In the genomic region with DNA sequence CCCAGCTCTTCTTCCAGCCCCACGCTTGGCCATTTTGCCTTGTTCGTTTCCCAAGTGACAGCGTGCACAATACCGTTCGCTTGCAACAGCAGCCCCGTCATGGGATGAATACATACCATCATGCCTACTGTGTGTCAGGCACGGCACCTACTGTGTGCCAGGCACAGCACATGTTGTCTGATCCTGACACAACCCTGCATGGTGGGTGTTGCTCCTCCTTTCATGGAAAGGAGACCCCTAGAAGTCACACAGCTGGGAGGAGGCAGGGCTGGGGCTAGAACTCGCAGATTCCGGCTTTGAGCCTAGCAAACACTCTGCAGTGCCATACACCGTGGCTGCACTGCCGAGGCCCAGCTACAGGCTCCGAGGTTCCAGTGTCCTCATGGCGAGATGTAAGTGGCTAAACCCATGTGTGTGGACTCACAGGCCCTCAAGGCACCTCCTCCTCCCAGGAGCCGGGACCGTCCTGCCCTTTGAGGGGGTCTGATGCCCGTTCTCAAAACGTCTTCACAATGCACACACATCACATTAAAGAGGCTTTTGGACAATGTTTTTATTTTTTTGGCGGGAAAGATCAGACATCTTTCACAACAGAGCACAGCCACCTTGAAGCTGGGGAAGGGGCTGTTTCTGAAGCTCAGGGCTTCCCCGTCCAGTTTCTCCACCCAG, we compare ENCODE assay signal across 14 cellular contexts.
DNase-seq lines count a peak whose midpoint lies in the region; ATAC-seq and TF ChIP-seq lines count a peak whose summit lies in the region.
"Had no signal": no experiment of that assay in that cellular context is flagged by ENCODE, and none has a peak within 500 bp of the region (broad histone marks: within the 10 kb centered on the region; RNA-seq: fewer than 3 reads in every experiment).

No MANE protein-coding gene starts in this region.

- peak overlapping the region; percentile 94 for H3K27ac Mint-ChIP-seq in progenitor cell of endocrine pancreas
- H3K27ac Mint-ChIP-seq: activated CD4-positive, alpha-beta T cell treated with anti-CD3 and anti-CD28 coated beads, Interleukin-2, amount 10 ng/mL, durations not matched to agents 7 days and 5 days; activated T-cell treated with anti-CD3 and anti-CD28 coated beads, Interleukin-2, amount 50 U/mL, for 72 hours; CD4-positive, alpha-beta T cell; T-helper 2 cell treated with Interferon-gamma antibody and Interleukin-4, amounts not matched to agents 5 μg/mL and 100 μg/mL, for 36 hours had no signal

- peaks cover 3% of the 10 kb centered on the region for H3K27me3 Mint-ChIP-seq in progenitor cell of endocrine pancreas
- H3K27me3 Mint-ChIP-seq: activated CD4-positive, alpha-beta T cell treated with anti-CD3 and anti-CD28 coated beads, Interleukin-2, amount 10 ng/mL, durations not matched to agents 7 days and 5 days; CD4-positive, alpha-beta T cell had no signal

- H3K79me2 ChIP-seq in mammary epithelial cell (ENCODE audit: insufficient read depth, low read length) = no peaks in the 10 kb centered on the region

- no peaks in the 10 kb centered on the region for H3K36me3 Mint-ChIP-seq in progenitor cell of endocrine pancreas (ENCODE audit: insufficient read depth)

- no peaks in the 10 kb centered on the region for H3K27me3 ChIP-seq in breast epithelium
- H3K27me3 ChIP-seq in mammary epithelial cell (ENCODE audit: insufficient read depth, low read length) = no peaks in the 10 kb centered on the region
- no peaks in the 10 kb centered on the region for H3K27me3 ChIP-seq in right cardiac atrium (ENCODE audit: control insufficient read depth, insufficient read depth)
- no peaks in the 10 kb centered on the region for H3K27me3 ChIP-seq in gastrocnemius medialis

- H3K4me3 ChIP-seq in breast epithelium (no peak overlapping the region), mammary epithelial cell (replicated peaks in 1 of 3; ENCODE audit: insufficient read depth in 1 of 3, low read depth in 2 of 3, low read length in 3 of 3) (no peak overlapping the region), right cardiac atrium (ENCODE audit: low read length) (no peak overlapping the region), gastrocnemius medialis (no peak overlapping the region)

- no peak overlapping the region for H2AFZ ChIP-seq in mammary epithelial cell (ENCODE audit: low read depth, low read length)

- no TSS peak for BruUV-seq in mammary epithelial cell (replicated peaks; lab: Mats Ljungman, UMichigan)

- H3K4me3 Mint-ChIP-seq in progenitor cell of endocrine pancreas (ENCODE audit: low read depth) = no peak overlapping the region
- H3K4me3 Mint-ChIP-seq: activated CD4-positive, alpha-beta T cell treated with anti-CD3 and anti-CD28 coated beads, Interleukin-2, amount 10 ng/mL, durations not matched to agents 7 days and 5 days; activated T-cell treated with anti-CD3 and anti-CD28 coated beads, Interleukin-2, amount 50 U/mL, for 72 hours; CD4-positive, alpha-beta T cell; T-helper 2 cell treated with Interferon-gamma antibody and Interleukin-4, amounts not matched to agents 5 μg/mL and 100 μg/mL, for 36 hours had no signal

- H3K4me1 ChIP-seq in breast epithelium (no peaks in the 10 kb centered on the region), mammary epithelial cell (ENCODE audit: insufficient read depth, low read length) (peaks cover 28% of the 10 kb centered on the region), right cardiac atrium (ENCODE audit: control insufficient read depth, insufficient read depth, low read length) (peaks cover 28% of the 10 kb centered on the region), gastrocnemius medialis (peaks cover 19 to 29% of the 10 kb centered on the region in 2 donors)

- H3K36me3 ChIP-seq in breast epithelium = no peaks in the 10 kb centered on the region
- H3K36me3 ChIP-seq in mammary epithelial cell (ENCODE audit: insufficient read depth, low read length) = no peaks in the 10 kb centered on the region
- H3K36me3 ChIP-seq in gastrocnemius medialis = no peaks in the 10 kb centered on the region

- H3K9ac ChIP-seq in mammary epithelial cell (ENCODE audit: insufficient read depth, low read length) = no peak overlapping the region

- CTCF ChIA-PET in mammary epithelial cell (lab: Charles Lee; ENCODE audit: low non-redundant PET) = no interaction called here

- H3K27ac ChIP-seq in breast epithelium (peak overlapping the region; percentile 86 to 93), mammary epithelial cell (ENCODE audit: insufficient read depth, low read depth, low read length) (no peak overlapping the region), right cardiac atrium (ENCODE audit: low read length) (peak overlapping the region; percentile 69), gastrocnemius medialis (peak overlapping the region in 2 of 4 donors; percentile 26 to 33)

- TF ChIP-seq CTCF in breast epithelium (IDR thresholded peaks at IDR 0.05) (no peak), mammary epithelial cell (conservative IDR thresholded peaks at IDR 0.05 in 1 of 2, IDR thresholded peaks at IDR 0.05 in 1 of 2; ENCODE audit: extremely low read depth in 1 of 2, insufficient read depth in 1 of 2, low read depth in 1 of 2, low read length in 2 of 2) (no peak), progenitor cell of endocrine pancreas (IDR thresholded peaks at IDR 0.05; ENCODE audit: unreplicated experiment) (no peak), gastrocnemius medialis (IDR thresholded peaks at IDR 0.05 in 4 of 5, conservative IDR thresholded peaks at IDR 0.05 in 1 of 5) (no peak)

- TF ChIP-seq POLR2A in breast epithelium (IDR thresholded peaks at IDR 0.05) = no peak
- TF ChIP-seq POLR2A in gastrocnemius medialis (IDR thresholded peaks at IDR 0.05) = no peak

- WGBS in mammary epithelial cell (ENCODE audit: low coverage, missing lambda C conversion rate) = over 99% methylated on average over 18 of the region's 19 CpGs
- 76% methylated on average over 19 of the region's 19 CpGs for WGBS in right cardiac atrium

- ATAC-seq in right cardiac atrium (no peak), HG02588 (IDR thresholded peaks at IDR 0.05; ENCODE audit: unreplicated experiment) (no peak), gastrocnemius medialis (no peak)

- no peaks in the 10 kb centered on the region for H4K20me1 ChIP-seq in mammary epithelial cell (ENCODE audit: insufficient read depth, low read length)

- H3K9me3 Mint-ChIP-seq in progenitor cell of endocrine pancreas (ENCODE audit: low read depth) = no peaks in the 10 kb centered on the region
- H3K9me3 Mint-ChIP-seq: activated T-cell treated with anti-CD3 and anti-CD28 coated beads, Interleukin-2, amount 50 U/mL, for 72 hours; CD4-positive, alpha-beta T cell; T-helper 2 cell treated with Interferon-gamma antibody and Interleukin-4, amounts not matched to agents 5 μg/mL and 100 μg/mL, for 36 hours had no signal

- peaks cover 0 to 6% of the 10 kb centered on the region in 2 donors for H3K9me3 ChIP-seq in breast epithelium
- peaks cover 9% of the 10 kb centered on the region for H3K9me3 ChIP-seq in mammary epithelial cell (replicated peaks; ENCODE audit: insufficient read depth, low read length)
- H3K9me3 ChIP-seq in right cardiac atrium (ENCODE audit: control insufficient read depth, low read length) = no peaks in the 10 kb centered on the region
- H3K9me3 ChIP-seq in gastrocnemius medialis = peaks cover 0 to 3% (median 0%) of the 10 kb centered on the region in 3 donors

- intact Hi-C loops in breast epithelium (cut with DNase I; ENCODE audit: low total_unique reads) (no loop called here), mammary epithelial cell (cut with micrococcal nuclease) (no loop called here), right cardiac atrium (cut with DNase I) (no loop called here), gastrocnemius medialis (cut with DNase I; ENCODE audit: low total_unique reads) (no loop called here)

- H3K4me2 ChIP-seq in mammary epithelial cell (ENCODE audit: insufficient read depth, low read depth, low read length) = no peak overlapping the region

- peaks cover 22% of the 10 kb centered on the region for H3K4me1 Mint-ChIP-seq in progenitor cell of endocrine pancreas (ENCODE audit: low read depth)
- H3K4me1 Mint-ChIP-seq: activated CD4-positive, alpha-beta T cell treated with anti-CD3 and anti-CD28 coated beads, Interleukin-2, amount 10 ng/mL, durations not matched to agents 7 days and 5 days had no signal

- in situ Hi-C loops in mammary epithelial cell (cut with MboI; ENCODE audit: low sequenced_read_pairs in 2 of 2) (no loop called here), gastrocnemius medialis (cut with MboI; ENCODE audit: low sequenced_read_pairs in 4 of 4) (no loop called here)

- DNase-seq in breast epithelium (ENCODE audit: low spot score in 2 of 2) (peak in 1 of 2 donors; percentile 24), mammary epithelial cell (no peak), right cardiac atrium (peak in 2 of 3 donors; percentile 18 to 21), progenitor cell of endocrine pancreas (ENCODE audit: low spot score, unreplicated experiment) (no peak), germinal center (ENCODE audit: low spot score) (no peak), gastrocnemius medialis (no peak), D341Med (ENCODE audit: low spot score) (no peak)
- DNase-seq: activated CD4-positive, alpha-beta T cell treated with anti-CD3 and anti-CD28 coated beads, Interleukin-2, amount 10 ng/mL, durations not matched to agents 7 days and 5 days; activated T-cell treated with anti-CD3 and anti-CD28 coated beads, Interleukin-2, amount 50 U/mL, for 72 hours; CD4-positive, alpha-beta T cell; NCI-H187 treated with DMSO at 0.1 percent for 48 hours; NCI-H524 had no signal

- dilution Hi-C loops in mammary epithelial cell (cut with HindIII; ENCODE audit: low sequenced_read_pairs) = loop anchor here (5.0 kb wide), 1 partner anchor 41 kb away; no protein-coding TSS in a partner anchor

Comparison
In these comparisons a context has a peak if more than half of its experiments do, and no peak if none do; other contexts are left out.
1. DNase-seq: peak in right cardiac atrium (2 of 3); none in mammary epithelial cell (single experiment), progenitor cell of endocrine pancreas (single experiment), germinal center (single experiment), gastrocnemius medialis (0 of 2) and D341Med (single experiment).